ENCODE assay signal across 8 cellular contexts in genomic region chr17:2392252-2393183, GRCh38. TPM values are rescaled to one million over a fixed set of nuclear protein-coding genes. Genes with fewer than 3 reads are reported as not detected.
A peak's percentile ranks its signal among the peaks of the same experiment; 100 is the strongest.
DNase-seq lines count a peak whose midpoint lies in the region; ATAC-seq and TF ChIP-seq lines count a peak whose summit lies in the region.

No MANE protein-coding gene starts in this region.

- peak overlapping the region; percentile 57 for H3K4me3 ChIP-seq in AG09309 (ENCODE audit: control insufficient read depth, low read depth, low read length)
- peak overlapping the region; percentile 69 for H3K4me3 ChIP-seq in kidney epithelial cell (ENCODE audit: low read depth, low read length)

- in situ Hi-C loops in GM18951 (cut with MboI; ENCODE audit: low sequenced_read_pairs, unreplicated experiment) = no loop called here

- peak; percentile 74 for DNase-seq in AG09309 (ENCODE audit: low read depth)
- peak; percentile 95 for DNase-seq in NCI-H460 (ENCODE audit: extremely low read depth, low read depth)
- DNase-seq in activated CD4-positive, CD25-positive, alpha-beta regulatory T cell treated with anti-CD3 and anti-CD28 coated beads, Interleukin-2, amount 50 U/mL, for 72 hours = peak; percentile 99
- DNase-seq in cerebellar cortex (ENCODE audit: low spot score) = peak; percentile 90
- DNase-seq in kidney epithelial cell (ENCODE audit: low read depth) = no peak
- peak; percentile 95 to 98 (median 96) for DNase-seq in stimulated activated CD4-positive, alpha-beta T cell treated with anti-CD3 and anti-CD28 coated beads, Interleukin-12 subunit alpha, Interleukin-12 subunit beta, amount 100 ng/mL, for 48 hours (ENCODE audit: low read depth in 2 of 3, low spot score in 1 of 3)

- TF ChIP-seq CTCF in AG09309 (IDR thresholded peaks at IDR 0.05; ENCODE audit: control insufficient read depth, insufficient read depth, low read depth, low read length, missing control alignments) = no peak
- no peak for TF ChIP-seq CTCF in kidney epithelial cell (IDR thresholded peaks at IDR 0.05; ENCODE audit: insufficient read depth, low read length, poor library complexity, severe bottlenecking)

- peak; percentile 49 for ATAC-seq in HG03159 (IDR thresholded peaks at IDR 0.05; ENCODE audit: unreplicated experiment)

- H3K36me3 ChIP-seq in kidney epithelial cell (ENCODE audit: control insufficient read depth, insufficient read depth, low read length) = peaks cover 1% of the 10 kb centered on the region

- peak; percentile 74 for TF ChIP-seq POLR2A in GM18951 (IDR thresholded peaks at IDR 0.05; ENCODE audit: extremely low read depth, insufficient read depth, insufficient read length)

- H3K27me3 ChIP-seq in kidney epithelial cell (ENCODE audit: control insufficient read depth, insufficient read depth, low read length) = no peaks in the 10 kb centered on the region

RNA-seq across cellular contexts. Expression of gene MNT, which starts 8.3 kb away (rescaled TPM):
- 8.0 and 10.1 TPM in 2 replicates for total RNA-seq in NCI-H460 (2014; rRNA removed; shearing (Covaris generic))
- 21.5 and 27.3 TPM in 2 replicates for polyA plus RNA-seq in NCI-H460 (2014; cell fraction: nucleus; rRNA removed)
- 8.7 and 15.1 TPM in 2 replicates for total RNA-seq in kidney epithelial cell

RNA-seq across cellular contexts. Expression of gene SGSM2, which starts 55.2 kb away (rescaled TPM):
- total RNA-seq in NCI-H460 (2014; rRNA removed; shearing (Covaris generic)) = 19.1 and 19.4 TPM in 2 replicates
- polyA plus RNA-seq in NCI-H460 (2014; cell fraction: nucleus; rRNA removed) = 161 and 205 TPM in 2 replicates
- 24.7 and 49.4 TPM in 2 replicates for total RNA-seq in kidney epithelial cell

RNA-seq across cellular contexts. Expression of gene TSR1, which starts 56.3 kb away (rescaled TPM):
- total RNA-seq in NCI-H460 (2014; rRNA removed; shearing (Covaris generic)) = 39.9 and 50.1 TPM in 2 replicates
- polyA plus RNA-seq in NCI-H460 (2014; cell fraction: nucleus; rRNA removed) = 100 and 115 TPM in 2 replicates
- 44.8 and 49.1 TPM in 2 replicates for total RNA-seq in kidney epithelial cell
